In the genomic region with DNA sequence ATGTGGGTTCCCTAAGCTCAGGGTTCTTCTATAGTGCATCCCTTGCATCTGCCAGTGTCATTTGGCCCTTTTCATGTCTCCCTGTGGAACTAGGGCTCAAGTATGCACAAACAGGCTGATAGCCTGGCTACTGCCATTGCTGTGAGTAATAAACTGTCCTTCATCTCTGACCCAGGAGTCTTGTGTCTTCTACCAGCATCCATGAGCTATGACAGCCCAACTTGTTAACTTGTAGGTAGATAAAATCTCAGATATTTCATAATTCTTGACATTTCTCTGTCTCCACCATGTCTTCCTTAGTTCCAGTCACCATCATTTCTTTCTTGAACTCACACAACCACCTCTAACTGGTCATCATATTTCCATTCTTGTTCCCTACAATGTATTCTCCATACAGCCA, we compare ENCODE assay signal across 23 cellular contexts. TPM values are rescaled to one million over a fixed set of nuclear protein-coding genes. Genes with fewer than 3 reads are reported as not detected.
DNase-seq lines count a peak whose midpoint lies in the region; ATAC-seq and TF ChIP-seq lines count a peak whose summit lies in the region.
"Had no signal": no experiment of that assay in that cellular context is flagged by ENCODE, and none has a peak within 500 bp of the region (broad histone marks: within the 10 kb centered on the region; RNA-seq: fewer than 3 reads in every experiment).

No MANE protein-coding gene starts in this region.

- no peak overlapping the region for H2BK5ac ChIP-seq in trophoblast cell (ENCODE audit: low read depth, low read length, poor library complexity)

- H3K79me2 ChIP-seq in mammary epithelial cell (ENCODE audit: insufficient read depth, low read length): no peaks in the 10 kb centered on the region
- H3K79me2 ChIP-seq in trophoblast cell (ENCODE audit: control insufficient read depth, insufficient read depth, low read length, poor library complexity): no peaks in the 10 kb centered on the region

- BruUV-seq in MCF 10A (replicated peaks; lab: Mats Ljungman, UMichigan) (no TSS peak), mammary epithelial cell (replicated peaks; lab: Mats Ljungman, UMichigan) (no TSS peak)

- CTCF ChIA-PET in MCF 10A (lab: Yijun Ruan, JAX) (no interaction called here), mammary epithelial cell (lab: Charles Lee; ENCODE audit: low non-redundant PET) (no interaction called here)
- CTCF ChIA-PET in CD8-positive, alpha-beta T cell (lab: Charles Lee): no interaction called here

- no peak overlapping the region for H2BK12ac ChIP-seq in trophoblast cell (ENCODE audit: low read length)

- H3K4me3 ChIP-seq in mammary epithelial cell (replicated peaks in 1 of 3; ENCODE audit: insufficient read depth in 1 of 3, low read depth in 2 of 3, low read length in 3 of 3) (no peak overlapping the region), endodermal cell (ENCODE audit: low read length) (no peak overlapping the region), trophoblast cell (ENCODE audit: low read depth, low read length) (no peak overlapping the region), thyroid gland (replicated peaks in 1 of 3) (no peak overlapping the region)
- no peak overlapping the region for H3K4me3 ChIP-seq in CD8-positive, alpha-beta T cell (ENCODE audit: low read depth, low read length)
- H3K4me3 ChIP-seq: BLaER1, HAP-1 had no signal

- no peak for DNase-seq in MCF 10A (ENCODE audit: unreplicated experiment)
- no peak for DNase-seq in mammary epithelial cell
- no peak for DNase-seq in CD8-positive, alpha-beta T cell
- DNase-seq in endodermal cell: peak; percentile 6
- DNase-seq in trophoblast cell: peak; percentile 78 to 93
- DNase-seq in NCI-H226: no peak
- no peak for DNase-seq in thyroid gland
- DNase-seq: Calu3; CD4-positive, CD25-positive, alpha-beta regulatory T cell; COR-L47; DMS53; DMS79 treated with DMSO at 0.1 percent for 48 hours; GF-D8; GOT3; HFFc6 had no signal

- POLR2A ChIA-PET in MCF 10A (lab: Yijun Ruan, JAX): no interaction called here
- POLR2A ChIA-PET in CD8-positive, alpha-beta T cell (lab: Charles Lee): no interaction called here

- H3K27ac Mint-ChIP-seq in MCF 10A (ENCODE audit: low read depth, unreplicated experiment) (peak overlapping the region; percentile 11), endodermal cell (no peak overlapping the region)
- H3K27ac Mint-ChIP-seq in CD8-positive, alpha-beta T cell: peak overlapping the region; percentile 2
- H3K27ac Mint-ChIP-seq: HFFc6 had no signal

- H4K91ac ChIP-seq in trophoblast cell (ENCODE audit: low read depth, low read length): no peak overlapping the region

- H3K27me3 Mint-ChIP-seq in MCF 10A (ENCODE audit: insufficient read depth, unreplicated experiment) (no peaks in the 10 kb centered on the region), endodermal cell (ENCODE audit: insufficient read depth) (no peaks in the 10 kb centered on the region)
- no peaks in the 10 kb centered on the region for H3K27me3 Mint-ChIP-seq in CD8-positive, alpha-beta T cell (ENCODE audit: low read depth)
- H3K27me3 Mint-ChIP-seq: CD4-positive, CD25-positive, alpha-beta regulatory T cell had no signal

- no peak overlapping the region for H3K4ac ChIP-seq in trophoblast cell (ENCODE audit: low read depth, low read length)

- ATAC-seq in CD8-positive, alpha-beta T cell: no peak
- ATAC-seq in HG03139 (IDR thresholded peaks at IDR 0.05; ENCODE audit: unreplicated experiment): no peak

- dilution Hi-C loops in mammary epithelial cell (cut with HindIII; ENCODE audit: low sequenced_read_pairs): no loop called here

- TF ChIP-seq CTCF in MCF 10A (IDR thresholded peaks at IDR 0.05; ENCODE audit: unreplicated experiment) (no peak), mammary epithelial cell (conservative IDR thresholded peaks at IDR 0.05 in 1 of 2, IDR thresholded peaks at IDR 0.05 in 1 of 2; ENCODE audit: extremely low read depth in 1 of 2, insufficient read depth in 1 of 2, low read depth in 1 of 2, low read length in 2 of 2) (no peak), endodermal cell (conservative IDR thresholded peaks at IDR 0.05) (no peak), thyroid gland (IDR thresholded peaks at IDR 0.05) (no peak)
- TF ChIP-seq CTCF in CD8-positive, alpha-beta T cell (IDR thresholded peaks at IDR 0.05): no peak

- H2AK5ac ChIP-seq in trophoblast cell (ENCODE audit: low read length): no peak overlapping the region

- no peaks in the 10 kb centered on the region for H3K79me1 ChIP-seq in trophoblast cell (ENCODE audit: low read length)

- H3K14ac ChIP-seq in trophoblast cell (ENCODE audit: low read length): no peak overlapping the region

- H3K23ac ChIP-seq in trophoblast cell (ENCODE audit: low read length): no peak overlapping the region

- H2AFZ ChIP-seq in mammary epithelial cell (ENCODE audit: low read depth, low read length) (no peak overlapping the region), trophoblast cell (ENCODE audit: insufficient read depth, low read length, poor library complexity) (no peak overlapping the region)

- in situ Hi-C loops in mammary epithelial cell (cut with MboI; ENCODE audit: low sequenced_read_pairs in 2 of 2): no loop called here

- peaks cover 22% of the 10 kb centered on the region for H3K36me3 Mint-ChIP-seq in MCF 10A (ENCODE audit: insufficient read depth, unreplicated experiment)
- H3K36me3 Mint-ChIP-seq in CD8-positive, alpha-beta T cell: peaks cover 67% of the 10 kb centered on the region
- peaks cover 6% of the 10 kb centered on the region for H3K36me3 Mint-ChIP-seq in endodermal cell (ENCODE audit: low read depth)

- H3K27me3 ChIP-seq in mammary epithelial cell (ENCODE audit: insufficient read depth, low read length) (no peaks in the 10 kb centered on the region), endodermal cell (ENCODE audit: control insufficient read depth, insufficient read depth, low read length, poor library complexity, severe bottlenecking) (no peaks in the 10 kb centered on the region), trophoblast cell (ENCODE audit: insufficient read depth, low read length) (no peaks in the 10 kb centered on the region), thyroid gland (no peaks in the 10 kb centered on the region)
- H3K27me3 ChIP-seq in CD8-positive, alpha-beta T cell (ENCODE audit: insufficient read depth, low read length): no peaks in the 10 kb centered on the region
- H3K27me3 ChIP-seq: BLaER1 had no signal

- H3K4me3 Mint-ChIP-seq in MCF 10A (ENCODE audit: unreplicated experiment) (no peak overlapping the region), endodermal cell (no peak overlapping the region)
- no peak overlapping the region for H3K4me3 Mint-ChIP-seq in CD8-positive, alpha-beta T cell
- H3K4me3 Mint-ChIP-seq: CD4-positive, CD25-positive, alpha-beta regulatory T cell; HFFc6 had no signal

- H3K9me3 ChIP-seq in mammary epithelial cell (replicated peaks; ENCODE audit: insufficient read depth, low read length): no peaks in the 10 kb centered on the region
- no peaks in the 10 kb centered on the region for H3K9me3 ChIP-seq in CD8-positive, alpha-beta T cell (ENCODE audit: low read length)
- H3K9me3 ChIP-seq in endodermal cell (ENCODE audit: control insufficient read depth, low read length): no peaks in the 10 kb centered on the region
- H3K9me3 ChIP-seq in trophoblast cell (ENCODE audit: insufficient read depth, low read depth, low read length): no peaks in the 10 kb centered on the region
- no peaks in the 10 kb centered on the region for H3K9me3 ChIP-seq in thyroid gland
- H3K9me3 ChIP-seq: BLaER1, HAP-1 had no signal

- no peak overlapping the region for H3K18ac ChIP-seq in trophoblast cell (ENCODE audit: low read length)

- H4K20me1 ChIP-seq in mammary epithelial cell (ENCODE audit: insufficient read depth, low read length): no peaks in the 10 kb centered on the region

- intact Hi-C loops in MCF 10A (cut with micrococcal nuclease): no loop called here
- intact Hi-C loops in mammary epithelial cell (cut with micrococcal nuclease): no loop called here
- intact Hi-C loops in CD8-positive, alpha-beta T cell (cut with DNase I, micrococcal nuclease): no loop called here
- intact Hi-C loops in thyroid gland (cut with DNase I): no loop called here

- H3K9ac ChIP-seq in mammary epithelial cell (ENCODE audit: insufficient read depth, low read length): no peak overlapping the region
- H3K9ac ChIP-seq in endodermal cell (ENCODE audit: extremely low read depth, low read length, poor library complexity, severe bottlenecking): no peak overlapping the region
- no peak overlapping the region for H3K9ac ChIP-seq in trophoblast cell (ENCODE audit: low read length)
- H3K9ac ChIP-seq: BLaER1 had no signal

- peaks cover 5% of the 10 kb centered on the region for H3K36me3 ChIP-seq in mammary epithelial cell (ENCODE audit: insufficient read depth, low read length)
- no peaks in the 10 kb centered on the region for H3K36me3 ChIP-seq in CD8-positive, alpha-beta T cell (ENCODE audit: insufficient read depth, low read length)
- no peaks in the 10 kb centered on the region for H3K36me3 ChIP-seq in endodermal cell (ENCODE audit: control insufficient read depth, insufficient read depth, low read length)
- H3K36me3 ChIP-seq in trophoblast cell (ENCODE audit: control insufficient read depth in 1 of 2, insufficient read depth in 2 of 2, low read length in 2 of 2): no peaks in the 10 kb centered on the region
- H3K36me3 ChIP-seq in thyroid gland: peaks cover 0 to 6% of the 10 kb centered on the region in 2 donors
- H3K36me3 ChIP-seq: HAP-1 had no signal

- H3K27ac ChIP-seq in mammary epithelial cell (ENCODE audit: insufficient read depth, low read depth, low read length) (no peak overlapping the region), endodermal cell (ENCODE audit: low read depth, low read length) (no peak overlapping the region), trophoblast cell (ENCODE audit: low read depth, low read length) (no peak overlapping the region), thyroid gland (no peak overlapping the region)
- no peak overlapping the region for H3K27ac ChIP-seq in CD8-positive, alpha-beta T cell (ENCODE audit: low read depth, low read length)
- H3K27ac ChIP-seq: BLaER1, C4-2B had no signal

- no peak overlapping the region for H4K12ac ChIP-seq in trophoblast cell (ENCODE audit: low read depth, low read length)

- H3K9me3 Mint-ChIP-seq in MCF 10A (ENCODE audit: unreplicated experiment) (no peaks in the 10 kb centered on the region), endodermal cell (no peaks in the 10 kb centered on the region)
- H3K9me3 Mint-ChIP-seq in CD8-positive, alpha-beta T cell: no peaks in the 10 kb centered on the region
- H3K9me3 Mint-ChIP-seq: CD4-positive, CD25-positive, alpha-beta regulatory T cell; HFFc6 had no signal

- H3K4me1 Mint-ChIP-seq in MCF 10A (ENCODE audit: insufficient read depth, unreplicated experiment) (no peaks in the 10 kb centered on the region), endodermal cell (peaks cover under 1% of the 10 kb centered on the region)
- peaks cover 16% of the 10 kb centered on the region for H3K4me1 Mint-ChIP-seq in CD8-positive, alpha-beta T cell (ENCODE audit: low read depth)

- H2BK120ac ChIP-seq in trophoblast cell (ENCODE audit: insufficient read depth, low read length, poor library complexity): no peak overlapping the region

- no peak overlapping the region for H4K8ac ChIP-seq in trophoblast cell (ENCODE audit: low read depth, low read length)

- TF ChIP-seq POLR2A in thyroid gland (IDR thresholded peaks at IDR 0.05): no peak

- H3K4me2 ChIP-seq in mammary epithelial cell (ENCODE audit: insufficient read depth, low read depth, low read length): no peak overlapping the region
- H3K4me2 ChIP-seq in trophoblast cell (ENCODE audit: low read length): no peak overlapping the region
- H3K4me2 ChIP-seq: BLaER1 had no signal

- no peaks in the 10 kb centered on the region for H3K4me1 ChIP-seq in mammary epithelial cell (ENCODE audit: insufficient read depth, low read length)
- H3K4me1 ChIP-seq in CD8-positive, alpha-beta T cell (ENCODE audit: insufficient read depth, low read length): peaks cover 18% of the 10 kb centered on the region
- H3K4me1 ChIP-seq in endodermal cell (ENCODE audit: control insufficient read depth, insufficient read depth, low read length): no peaks in the 10 kb centered on the region
- H3K4me1 ChIP-seq in trophoblast cell (ENCODE audit: control insufficient read depth in 1 of 2, insufficient read depth in 2 of 2, low read length in 2 of 2): no peaks in the 10 kb centered on the region
- peaks cover 0 to under 1% of the 10 kb centered on the region in 2 donors for H3K4me1 ChIP-seq in thyroid gland
- H3K4me1 ChIP-seq: HAP-1 had no signal

RNA-seq across cellular contexts. Expression of gene BCL2L10, which starts 19.5 kb away (rescaled TPM):
- total RNA-seq in MCF 10A (2022) (0.42 TPM in 1 of 2 replicates, not detected in the other), mammary epithelial cell (1 to 10 TPM in 1 of 2 donors, not detected in 1; 2.2 TPM), endodermal cell (1 to 10 TPM in 1 of 2 donors, not detected in 1; 1.5 TPM), thyroid gland (under 1 TPM in 1 of 4 donors, not detected in 3; 0.58 TPM)
- 0.39 TPM for polyA plus RNA-seq in mammary epithelial cell
- 5.5 TPM for polyA minus RNA-seq in mammary epithelial cell
- under 1 TPM; 0.24 to 0.44 TPM for total RNA-seq in CD8-positive, alpha-beta T cell
- polyA plus RNA-seq in endodermal cell (2013, experiment 1 of 2): not detected
- 0.29 TPM for polyA plus RNA-seq in endodermal cell (2013, experiment 2 of 2)
- polyA plus RNA-seq in trophoblast cell (2013): not detected in 2 replicates
- total RNA-seq: A172, A673, Calu3, Daoy, G401 had no signal

RNA-seq across cellular contexts. Expression of gene GNB5, which starts 59.1 kb away (rescaled TPM):
- total RNA-seq in MCF 10A (2022) (31.8 and 33.7 TPM in 2 replicates), mammary epithelial cell (10 to 100 TPM; 35.5 to 38.3 TPM), endodermal cell (10 to 100 TPM; 19.1 to 20.7 TPM), thyroid gland (10 to 100 TPM; 49.6 to 62.1 (median 54.4) TPM)
- polyA plus RNA-seq in mammary epithelial cell: 36.8 TPM
- 19.7 TPM for polyA minus RNA-seq in mammary epithelial cell
- total RNA-seq in CD8-positive, alpha-beta T cell: 10 to 100 TPM; 83.5 to 92.8 TPM
- 18.2 TPM for polyA plus RNA-seq in endodermal cell (2013, experiment 1 of 2)
- 15.7 TPM for polyA plus RNA-seq in endodermal cell (2013, experiment 2 of 2)
- polyA plus RNA-seq in trophoblast cell (2013): 7.4 TPM in 2 replicates

Comparison
In these comparisons a context has a peak if more than half of its experiments do, and no peak if none do; other contexts are left out.
1. DNase-seq: peak in endodermal cell (single experiment) and trophoblast cell (2 of 2); none in MCF 10A (single experiment), mammary epithelial cell (single experiment), CD8-positive, alpha-beta T cell (0 of 7), NCI-H226 (single experiment) and thyroid gland (0 of 2).